Comparison of ENCODE assay signal across 1 cellular context in genomic region chr10:110150981-110151380, GRCh38.
TF ChIP-seq lines count a peak whose summit lies in the region.

No MANE protein-coding gene starts in this region.

TF ChIP-seq in HepG2, 621 proteins besides CTCF, POLR2A, EP300 and RAD21:
- TF ChIP-seq NRL (CRISPR knock-in tag; IDR thresholded peaks at IDR 0.05; ENCODE audit: borderline replicate concordance) (no peak), ZNF280D (CRISPR knock-in tag; IDR thresholded peaks at IDR 0.05) (no peak), ZNF7 (CRISPR knock-in tag; IDR thresholded peaks at IDR 0.05) (no peak), PRMT3 (CRISPR knock-in tag; IDR thresholded peaks at IDR 0.05; ENCODE audit: borderline replicate concordance, low read depth) (no peak), ZNF639 (CRISPR knock-in tag; conservative IDR thresholded peaks at IDR 0.05) (no peak), ZNF781 (CRISPR knock-in tag; IDR thresholded peaks at IDR 0.05; ENCODE audit: borderline replicate concordance, not compliant biosample characterization) (no peak), ZSCAN20 (CRISPR knock-in tag; IDR thresholded peaks at IDR 0.05; ENCODE audit: borderline replicate concordance) (no peak), AFF4 (CRISPR knock-in tag; IDR thresholded peaks at IDR 0.05) (no peak), SIN3A (IDR thresholded peaks at IDR 0.05; ENCODE audit: borderline replicate concordance, low read depth, low read length) (no peak), ZNF879 (CRISPR knock-in tag; IDR thresholded peaks at IDR 0.05) (no peak), ZNF609 (CRISPR knock-in tag; IDR thresholded peaks at IDR 0.05; ENCODE audit: borderline replicate concordance) (no peak), FOXP4 (CRISPR knock-in tag; IDR thresholded peaks at IDR 0.05) (no peak), SETDB1 (CRISPR knock-in tag; IDR thresholded peaks at IDR 0.05; ENCODE audit: borderline replicate concordance) (no peak), TEAD2 (CRISPR knock-in tag; IDR thresholded peaks at IDR 0.05) (no peak)
TF ChIP-seq in HepG2: peak in this region for 0.
